Comparison of ENCODE assay signal across 19 cellular contexts in the genomic region with DNA sequence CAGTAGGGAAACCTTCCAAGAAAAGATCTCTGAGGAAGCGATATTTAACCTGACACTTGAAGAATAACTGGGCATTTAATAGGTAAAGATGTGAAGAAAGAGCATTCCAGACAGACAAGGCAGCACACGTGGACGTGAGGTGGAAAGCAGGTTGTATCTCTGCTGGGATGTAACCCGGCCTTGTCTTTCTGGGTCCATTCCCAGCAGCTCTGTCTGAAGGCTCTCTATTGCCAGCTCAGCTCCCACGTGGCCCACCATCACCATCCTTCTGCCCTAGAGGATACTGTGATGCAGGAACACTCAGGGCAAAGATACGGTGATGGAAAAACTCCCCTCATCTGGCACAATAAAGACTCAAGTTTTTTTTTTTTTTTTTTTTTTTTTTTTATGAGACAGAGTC.
DNase-seq lines count a peak whose midpoint lies in the region; ATAC-seq and TF ChIP-seq lines count a peak whose summit lies in the region.
"Had no signal": no experiment of that assay in that cellular context is flagged by ENCODE, and none has a peak within 500 bp of the region (broad histone marks: within the 10 kb centered on the region; RNA-seq: fewer than 3 reads in every experiment).

No MANE protein-coding gene starts in this region.

- peaks cover 8 to 9% of the 10 kb centered on the region in 2 donors for H3K36me3 Mint-ChIP-seq in activated T-cell treated with anti-CD3 and anti-CD28 coated beads, Interleukin-2, amount 50 U/mL, for 72 hours (ENCODE audit: insufficient read depth in 2 of 2)

- H3K4me1 ChIP-seq in suprapubic skin = no peaks in the 10 kb centered on the region
- H3K4me1 ChIP-seq: A549; BLaER1 treated with 17β-estradiol and CSF1 and Interleukin-3, amounts not matched to agents 10 nM and 100 nM; Caco-2 had no signal

- no peak for TF ChIP-seq EP300 in suprapubic skin (IDR thresholded peaks at IDR 0.05)

- H3K9me3 Mint-ChIP-seq in activated T-cell treated with anti-CD3 and anti-CD28 coated beads, Interleukin-2, amount 50 U/mL, for 72 hours = peaks cover 0 to 2% of the 10 kb centered on the region in 2 donors

- no peaks in the 10 kb centered on the region for H3K27me3 ChIP-seq in suprapubic skin
- H3K27me3 ChIP-seq: BLaER1 treated with 17β-estradiol and CSF1 and Interleukin-3, amounts not matched to agents 10 nM and 100 nM had no signal

- in situ Hi-C loops in G401 (cut with HindIII; ENCODE audit: low sequenced_read_pairs) = no loop called here

- DNase-seq in activated T-cell treated with anti-CD3 and anti-CD28 coated beads, Interleukin-2, amount 50 U/mL, for 72 hours = no peak
- no peak for DNase-seq in activated T-cell treated with anti-CD3 and anti-CD28 coated beads, Interleukin-2, amount 50 U/mL, for 48 hours
- peak; percentile 71 for DNase-seq in G401 (ENCODE audit: low spot score)
- peak; percentile 46 for DNase-seq in cerebellum (ENCODE audit: low spot score)
- no peak for DNase-seq in suprapubic skin (ENCODE audit: low spot score in 2 of 2)
- DNase-seq: AML-193; Caco-2; Calu3; CD4-positive, alpha-beta T cell; CD8-positive, alpha-beta T cell; DMS79 treated with DMSO at 0.1 percent for 48 hours; GDM1 had no signal

- no peak for TF ChIP-seq CTCF in suprapubic skin (IDR thresholded peaks at IDR 0.05)

- no peak overlapping the region for H3K27ac ChIP-seq in suprapubic skin
- H3K27ac ChIP-seq: 22Rv1; A549; BLaER1 treated with 17β-estradiol and CSF1 and Interleukin-3, amounts not matched to agents 10 nM and 100 nM; C4-2B had no signal

- 88% methylated on average over 6 of the region's 6 CpGs for WGBS in suprapubic skin

- TF ChIP-seq POLR2A in suprapubic skin (IDR thresholded peaks at IDR 0.05) = no peak

- H3K4me1 Mint-ChIP-seq in activated T-cell treated with anti-CD3 and anti-CD28 coated beads, Interleukin-2, amount 50 U/mL, for 72 hours (ENCODE audit: low read depth) = no peaks in the 10 kb centered on the region
- H3K4me1 Mint-ChIP-seq: B cell had no signal

- no peaks in the 10 kb centered on the region for H3K36me3 ChIP-seq in suprapubic skin

- no peaks in the 10 kb centered on the region for H3K9me3 ChIP-seq in suprapubic skin
- H3K9me3 ChIP-seq: A549, Caco-2 had no signal

- H3K4me3 ChIP-seq in suprapubic skin = no peak overlapping the region
- H3K4me3 ChIP-seq: A549; BLaER1 treated with 17β-estradiol and CSF1 and Interleukin-3, amounts not matched to agents 10 nM and 100 nM; GM12878 had no signal

- no peak overlapping the region for H3K4me3 Mint-ChIP-seq in activated T-cell treated with anti-CD3 and anti-CD28 coated beads, Interleukin-2, amount 50 U/mL, for 72 hours
- H3K4me3 Mint-ChIP-seq: B cell; CD4-positive, alpha-beta T cell; CD8-positive, alpha-beta T cell had no signal

- no peaks in the 10 kb centered on the region for H3K27me3 Mint-ChIP-seq in activated T-cell treated with anti-CD3 and anti-CD28 coated beads, Interleukin-2, amount 50 U/mL, for 72 hours (ENCODE audit: low read depth)
- H3K27me3 Mint-ChIP-seq: B cell; CD4-positive, alpha-beta T cell had no signal

- H3K27ac Mint-ChIP-seq in activated T-cell treated with anti-CD3 and anti-CD28 coated beads, Interleukin-2, amount 50 U/mL, for 72 hours = peak overlapping the region; percentile 58
- H3K27ac Mint-ChIP-seq: B cell; CD4-positive, alpha-beta T cell; CD8-positive, alpha-beta T cell had no signal

- ATAC-seq in activated T-cell treated with anti-CD3 and anti-CD28 coated beads, Interleukin-2, amount 50 U/mL, for 72 hours (replicated peaks in 1 of 2) = no peak
- ATAC-seq in GM21447 (IDR thresholded peaks at IDR 0.05; ENCODE audit: unreplicated experiment) = no peak
- ATAC-seq: A549; CD8-positive, alpha-beta T cell; GM12878 had no signal

Comparison
In these comparisons a context has a peak if more than half of its experiments do, and no peak if none do; other contexts are left out.
1. DNase-seq: peak in G401 (single experiment) and cerebellum (single experiment); none in activated T-cell treated with anti-CD3 and anti-CD28 coated beads, Interleukin-2, amount 50 U/mL, for 72 hours (0 of 2), activated T-cell treated with anti-CD3 and anti-CD28 coated beads, Interleukin-2, amount 50 U/mL, for 48 hours (0 of 2) and suprapubic skin (0 of 2).